Comparison of ENCODE assay signal across 1 cellular context in the genomic region with DNA sequence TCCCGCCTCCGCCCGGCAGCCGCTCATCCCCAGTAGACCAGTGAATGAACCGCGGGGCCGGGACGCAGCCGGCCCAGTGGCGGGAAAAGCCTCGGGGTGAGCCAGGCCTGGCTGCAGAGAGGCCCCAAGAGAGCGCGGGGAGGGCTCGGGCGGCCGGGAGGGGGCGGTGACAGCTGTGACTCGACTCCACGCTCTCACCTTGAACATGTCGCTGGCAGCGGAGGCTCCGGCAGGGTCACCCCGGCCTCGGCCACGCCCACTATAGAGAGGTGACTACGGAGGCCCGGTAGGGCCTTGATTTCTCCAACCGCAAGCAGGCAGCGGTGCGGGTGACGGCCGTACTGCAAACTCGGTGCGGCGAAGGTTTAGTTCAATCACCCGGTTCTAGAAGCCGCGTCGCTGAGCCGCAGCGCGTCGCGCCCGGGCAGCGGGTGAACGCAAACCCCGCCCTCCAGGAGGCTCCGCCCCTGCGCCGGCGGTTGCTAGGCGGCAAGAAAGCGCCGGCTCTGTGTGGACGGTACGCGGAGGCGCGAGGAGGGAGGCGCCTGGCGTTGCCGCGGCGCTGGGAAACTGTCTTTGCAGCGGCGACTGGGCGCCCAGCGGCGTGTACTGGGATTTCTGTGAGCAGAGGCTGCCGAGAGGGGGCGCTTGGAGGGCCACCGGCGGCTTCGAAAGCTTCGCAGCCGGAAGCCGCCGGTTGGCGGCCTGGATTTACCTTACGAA.
TF ChIP-seq lines count a peak whose summit lies in the region.

APOO (minus strand) TSS at position 443 of the 723 bp plus-strand sequence; CDS start at position 207, 236 bp downstream.
CXorf58 (plus strand) TSS at position 511 of the 723 bp plus-strand sequence. CDS start 2,297 bp downstream, outside the sequence.

TF ChIP-seq in HepG2, 621 proteins besides CTCF, POLR2A, EP300 and RAD21 (continued from another document and continues in another):
- TF ChIP-seq DMTF1 (CRISPR knock-in tag; IDR thresholded peaks at IDR 0.05) (no peak), ZFP36L1 (CRISPR knock-in tag; IDR thresholded peaks at IDR 0.05) (no peak), ZNF670 (CRISPR knock-in tag; IDR thresholded peaks at IDR 0.05; ENCODE audit: borderline replicate concordance) (peak; percentile 81; the same call in 1 of the 2 replicates), CBX2 (IDR thresholded peaks at IDR 0.05; ENCODE audit: low read depth, low read length) (no peak), CBX2 (CRISPR knock-in tag; IDR thresholded peaks at IDR 0.05; ENCODE audit: low read depth) (no peak), MED13 (CRISPR knock-in tag; IDR thresholded peaks at IDR 0.05) (0 out of 2 replicates have a peak, but pooled peaks have one; percentile 17), ZHX2 (IDR thresholded peaks at IDR 0.05; ENCODE audit: low read depth) (no peak), ZHX2 (CRISPR knock-in tag; IDR thresholded peaks at IDR 0.05; ENCODE audit: borderline replicate concordance) (no peak), ATM (IDR thresholded peaks at IDR 0.05; ENCODE audit: borderline replicate concordance) (no peak), PTBP1 (IDR thresholded peaks at IDR 0.05; ENCODE audit: low read depth, low read length, poor library complexity, severe bottlenecking) (no peak), ZBTB7A (CRISPR knock-in tag; IDR thresholded peaks at IDR 0.05) (no peak), KAT2B (IDR thresholded peaks at IDR 0.05; ENCODE audit: borderline replicate concordance, low read depth, low read length) (no peak), ZMAT3 (CRISPR knock-in tag; conservative IDR thresholded peaks at IDR 0.05) (no peak), ARNTL (CRISPR knock-in tag; IDR thresholded peaks at IDR 0.05) (no peak), ZSCAN21 (CRISPR knock-in tag; IDR thresholded peaks at IDR 0.05; ENCODE audit: borderline replicate concordance) (no peak; the same call in 1 of the 2 replicates), NFE2L2 (IDR thresholded peaks at IDR 0.05; ENCODE audit: low read length) (no peak), ZNF512B (CRISPR knock-in tag; IDR thresholded peaks at IDR 0.05; ENCODE audit: borderline replicate concordance) (no peak), ZBTB3 (CRISPR knock-in tag; IDR thresholded peaks at IDR 0.05; ENCODE audit: borderline replicate concordance, low read depth) (no peak), AHDC1 (CRISPR knock-in tag; IDR thresholded peaks at IDR 0.05; ENCODE audit: borderline replicate concordance) (peak; percentile 18; the same call in 1 of the 2 replicates)
- TF ChIP-seq, protein P1, sequence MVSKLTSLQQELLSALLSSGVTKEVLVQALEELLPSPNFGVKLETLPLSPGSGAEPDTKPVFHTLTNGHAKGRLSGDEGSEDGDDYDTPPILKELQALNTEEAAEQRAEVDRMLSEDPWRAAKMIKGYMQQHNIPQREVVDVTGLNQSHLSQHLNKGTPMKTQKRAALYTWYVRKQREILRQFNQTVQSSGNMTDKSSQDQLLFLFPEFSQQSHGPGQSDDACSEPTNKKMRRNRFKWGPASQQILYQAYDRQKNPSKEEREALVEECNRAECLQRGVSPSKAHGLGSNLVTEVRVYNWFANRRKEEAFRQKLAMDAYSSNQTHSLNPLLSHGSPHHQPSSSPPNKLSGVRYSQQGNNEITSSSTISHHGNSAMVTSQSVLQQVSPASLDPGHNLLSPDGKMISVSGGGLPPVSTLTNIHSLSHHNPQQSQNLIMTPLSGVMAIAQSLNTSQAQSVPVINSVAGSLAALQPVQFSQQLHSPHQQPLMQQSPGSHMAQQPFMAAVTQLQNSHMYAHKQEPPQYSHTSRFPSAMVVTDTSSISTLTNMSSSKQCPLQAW (CRISPR knock-in tag; IDR thresholded peaks at IDR 0.05): peak; percentile 60; the same call in 1 of the 2 replicates
- TF ChIP-seq, protein P2, sequence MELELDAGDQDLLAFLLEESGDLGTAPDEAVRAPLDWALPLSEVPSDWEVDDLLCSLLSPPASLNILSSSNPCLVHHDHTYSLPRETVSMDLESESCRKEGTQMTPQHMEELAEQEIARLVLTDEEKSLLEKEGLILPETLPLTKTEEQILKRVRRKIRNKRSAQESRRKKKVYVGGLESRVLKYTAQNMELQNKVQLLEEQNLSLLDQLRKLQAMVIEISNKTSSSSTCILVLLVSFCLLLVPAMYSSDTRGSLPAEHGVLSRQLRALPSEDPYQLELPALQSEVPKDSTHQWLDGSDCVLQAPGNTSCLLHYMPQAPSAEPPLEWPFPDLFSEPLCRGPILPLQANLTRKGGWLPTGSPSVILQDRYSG (CRISPR knock-in tag; IDR thresholded peaks at IDR 0.05): no peak
- TF ChIP-seq, protein P3, sequence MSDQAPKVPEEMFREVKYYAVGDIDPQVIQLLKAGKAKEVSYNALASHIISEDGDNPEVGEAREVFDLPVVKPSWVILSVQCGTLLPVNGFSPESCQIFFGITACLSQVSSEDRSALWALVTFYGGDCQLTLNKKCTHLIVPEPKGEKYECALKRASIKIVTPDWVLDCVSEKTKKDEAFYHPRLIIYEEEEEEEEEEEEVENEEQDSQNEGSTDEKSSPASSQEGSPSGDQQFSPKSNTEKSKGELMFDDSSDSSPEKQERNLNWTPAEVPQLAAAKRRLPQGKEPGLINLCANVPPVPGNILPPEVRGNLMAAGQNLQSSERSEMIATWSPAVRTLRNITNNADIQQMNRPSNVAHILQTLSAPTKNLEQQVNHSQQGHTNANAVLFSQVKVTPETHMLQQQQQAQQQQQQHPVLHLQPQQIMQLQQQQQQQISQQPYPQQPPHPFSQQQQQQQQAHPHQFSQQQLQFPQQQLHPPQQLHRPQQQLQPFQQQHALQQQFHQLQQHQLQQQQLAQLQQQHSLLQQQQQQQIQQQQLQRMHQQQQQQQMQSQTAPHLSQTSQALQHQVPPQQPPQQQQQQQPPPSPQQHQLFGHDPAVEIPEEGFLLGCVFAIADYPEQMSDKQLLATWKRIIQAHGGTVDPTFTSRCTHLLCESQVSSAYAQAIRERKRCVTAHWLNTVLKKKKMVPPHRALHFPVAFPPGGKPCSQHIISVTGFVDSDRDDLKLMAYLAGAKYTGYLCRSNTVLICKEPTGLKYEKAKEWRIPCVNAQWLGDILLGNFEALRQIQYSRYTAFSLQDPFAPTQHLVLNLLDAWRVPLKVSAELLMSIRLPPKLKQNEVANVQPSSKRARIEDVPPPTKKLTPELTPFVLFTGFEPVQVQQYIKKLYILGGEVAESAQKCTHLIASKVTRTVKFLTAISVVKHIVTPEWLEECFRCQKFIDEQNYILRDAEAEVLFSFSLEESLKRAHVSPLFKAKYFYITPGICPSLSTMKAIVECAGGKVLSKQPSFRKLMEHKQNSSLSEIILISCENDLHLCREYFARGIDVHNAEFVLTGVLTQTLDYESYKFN (CRISPR knock-in tag; conservative IDR thresholded peaks at IDR 0.05): no peak; the same call in none of the 2 replicates
